34 cellular contexts compared by ENCODE assay signal in genomic region chr1:230469271-230469670, GRCh38. TPM values are rescaled to one million over a fixed set of nuclear protein-coding genes. Genes with fewer than 3 reads are reported as not detected.
A peak's percentile ranks its signal among the peaks of the same experiment; 100 is the strongest.
DNase-seq lines count a peak whose midpoint lies in the region; ATAC-seq, FAIRE-seq and TF ChIP-seq lines count a peak whose summit lies in the region.
"Had no signal": no experiment of that assay in that cellular context is flagged by ENCODE, and none has a peak within 500 bp of the region (broad histone marks: within the 10 kb centered on the region; RNA-seq: fewer than 3 reads in every experiment).

No MANE protein-coding gene starts in this region.

- FAIRE-seq in K562 (lab: Jason Lieb, UNC): no peak
- FAIRE-seq: A549, D721Med had no signal

- H3K36me3 ChIP-seq in HEK293 (ENCODE audit: control insufficient read depth in 2 of 2, insufficient read depth in 1 of 2, low read length in 2 of 2): no peaks in the 10 kb centered on the region; a peak in 1 of 3 replicates
- H3K36me3 ChIP-seq in K562 (ENCODE audit: control insufficient read depth, insufficient read depth, low read length): no peaks in the 10 kb centered on the region
- H3K36me3 ChIP-seq: BE2C; BLaER1; BLaER1 treated with 17β-estradiol and CSF1 and Interleukin-3, amounts not matched to agents 10 nM and 100 nM had no signal

- H3K36me3 Mint-ChIP-seq in activated naive CD4-positive, alpha-beta T cell treated with anti-CD3 and anti-CD28 coated beads, Interleukin-2, amount 50 U/mL, for 24 hours: no peaks in the 10 kb centered on the region
- H3K36me3 Mint-ChIP-seq in activated naive CD4-positive, alpha-beta T cell treated with anti-CD3 and anti-CD28 coated beads, Interleukin-2, amount 10 ng/mL, durations not matched to agents 7 days and 5 days: no peaks in the 10 kb centered on the region
- no peaks in the 10 kb centered on the region for H3K36me3 Mint-ChIP-seq in progenitor cell of endocrine pancreas (ENCODE audit: insufficient read depth)
- H3K36me3 Mint-ChIP-seq: CD14-positive monocyte; CD4-positive, alpha-beta memory T cell; CD4-positive, CD25-positive, alpha-beta regulatory T cell; CD8-positive, alpha-beta memory T cell; CD8-positive, alpha-beta T cell had no signal

- intact Hi-C loops in K562 (cut with micrococcal nuclease): no loop called here

- TF ChIP-seq EP300 in K562 (IDR thresholded peaks at IDR 0.05; ENCODE audit: low read length): no peak

- BruUV-seq in K562 (replicated peaks; lab: Mats Ljungman, UMichigan): no TSS peak

- TF ChIP-seq RAD21 in K562 (CRISPR knock-in tag; conservative IDR thresholded peaks at IDR 0.05 in 1 of 2, IDR thresholded peaks at IDR 0.05 in 1 of 2): no peak

- no peak overlapping the region for H3K4me2 ChIP-seq in K562 (ENCODE audit: insufficient read depth, low read length)
- H3K4me2 ChIP-seq: A549; BLaER1; BLaER1 treated with 17β-estradiol and CSF1 and Interleukin-3, amounts not matched to agents 10 nM and 100 nM had no signal

- H3K9ac ChIP-seq in K562 (ENCODE audit: insufficient read depth in 1 of 2, low read depth in 2 of 2, low read length in 2 of 2): no peak overlapping the region
- H3K9ac ChIP-seq: BLaER1; BLaER1 treated with 17β-estradiol and CSF1 and Interleukin-3, amounts not matched to agents 10 nM and 100 nM had no signal

- H3K4me1 Mint-ChIP-seq in activated naive CD4-positive, alpha-beta T cell treated with anti-CD3 and anti-CD28 coated beads, Interleukin-2, amount 50 U/mL, for 24 hours: no peaks in the 10 kb centered on the region
- H3K4me1 Mint-ChIP-seq in activated naive CD4-positive, alpha-beta T cell treated with anti-CD3 and anti-CD28 coated beads, Interleukin-2, amount 10 ng/mL, durations not matched to agents 7 days and 5 days: no peaks in the 10 kb centered on the region
- peaks cover 6% of the 10 kb centered on the region for H3K4me1 Mint-ChIP-seq in progenitor cell of endocrine pancreas (ENCODE audit: low read depth)
- H3K4me1 Mint-ChIP-seq: B cell; CD14-positive monocyte; CD4-positive, alpha-beta memory T cell; CD4-positive, CD25-positive, alpha-beta regulatory T cell; CD8-positive, alpha-beta memory T cell had no signal

- no peak overlapping the region for H3K4me3 Mint-ChIP-seq in activated naive CD4-positive, alpha-beta T cell treated with anti-CD3 and anti-CD28 coated beads, Interleukin-2, amount 50 U/mL, for 24 hours
- no peak overlapping the region for H3K4me3 Mint-ChIP-seq in activated naive CD4-positive, alpha-beta T cell treated with anti-CD3 and anti-CD28 coated beads, Interleukin-2, amount 10 ng/mL, durations not matched to agents 7 days and 5 days
- H3K4me3 Mint-ChIP-seq in progenitor cell of endocrine pancreas (ENCODE audit: low read depth): no peak overlapping the region
- H3K4me3 Mint-ChIP-seq: B cell; CD14-positive monocyte; CD4-positive, alpha-beta memory T cell; CD4-positive, alpha-beta T cell; CD8-positive, alpha-beta memory T cell; CD8-positive, alpha-beta T cell had no signal

- H3K9me3 Mint-ChIP-seq in activated naive CD4-positive, alpha-beta T cell treated with anti-CD3 and anti-CD28 coated beads, Interleukin-2, amount 50 U/mL, for 24 hours: peaks cover 14% of the 10 kb centered on the region
- H3K9me3 Mint-ChIP-seq in activated naive CD4-positive, alpha-beta T cell treated with anti-CD3 and anti-CD28 coated beads, Interleukin-2, amount 10 ng/mL, durations not matched to agents 7 days and 5 days: peaks cover 4% of the 10 kb centered on the region
- peaks cover 28% of the 10 kb centered on the region for H3K9me3 Mint-ChIP-seq in progenitor cell of endocrine pancreas (ENCODE audit: low read depth)
- H3K9me3 Mint-ChIP-seq: CD8-positive, alpha-beta T cell had no signal

- no peak for TF ChIP-seq POLR2A in K562 (conservative IDR thresholded peaks at IDR 0.05)

- H3K9me1 ChIP-seq in K562 (ENCODE audit: control insufficient read depth, insufficient read depth, low read length): no peaks in the 10 kb centered on the region

- no peak overlapping the region for H3K4me3 ChIP-seq in HEK293 (ENCODE audit: low read depth, low read length)
- no peak overlapping the region for H3K4me3 ChIP-seq in K562
- H3K4me3 ChIP-seq: A549; BLaER1; BLaER1 treated with 17β-estradiol and CSF1 and Interleukin-3, amounts not matched to agents 10 nM and 100 nM had no signal

- no peak overlapping the region for H2AFZ ChIP-seq in K562 (ENCODE audit: low read depth, low read length)

- H3K4me1 ChIP-seq in HEK293 (ENCODE audit: control insufficient read depth, insufficient read depth, low read length) (no peaks in the 10 kb centered on the region), K562 (replicated peaks in 1 of 2; ENCODE audit: control insufficient read depth in 2 of 2, insufficient read depth in 2 of 2, low read length in 2 of 2) (no peaks in the 10 kb centered on the region)
- H3K4me1 ChIP-seq: A549, BE2C, BLaER1, Caco-2 had no signal

- H3K27me3 ChIP-seq in K562 (ENCODE audit: control insufficient read depth in 2 of 2, insufficient read depth in 2 of 2, low read length in 2 of 2): no peaks in the 10 kb centered on the region
- H3K27me3 ChIP-seq: BE2C; BLaER1; BLaER1 treated with 17β-estradiol and CSF1 and Interleukin-3, amounts not matched to agents 10 nM and 100 nM had no signal

- TF ChIP-seq CTCF in HEK293 (tag by site-specific recombination; IDR thresholded peaks at IDR 0.05): no peak
- no peak for TF ChIP-seq CTCF in K562 (IDR thresholded peaks at IDR 0.05 in 2 of 3, conservative IDR thresholded peaks at IDR 0.05 in 1 of 3; ENCODE audit: insufficient read depth in 2 of 3, low read depth in 1 of 3, low read length in 3 of 3)
- TF ChIP-seq CTCF in progenitor cell of endocrine pancreas (IDR thresholded peaks at IDR 0.05; ENCODE audit: unreplicated experiment): no peak

- in situ Hi-C loops in K562 (cut with MboI): no loop called here

- H3K27me3 Mint-ChIP-seq in activated naive CD4-positive, alpha-beta T cell treated with anti-CD3 and anti-CD28 coated beads, Interleukin-2, amount 50 U/mL, for 24 hours: peaks cover 15% of the 10 kb centered on the region
- H3K27me3 Mint-ChIP-seq in activated naive CD4-positive, alpha-beta T cell treated with anti-CD3 and anti-CD28 coated beads, Interleukin-2, amount 10 ng/mL, durations not matched to agents 7 days and 5 days: peaks cover 9% of the 10 kb centered on the region
- H3K27me3 Mint-ChIP-seq in progenitor cell of endocrine pancreas: no peaks in the 10 kb centered on the region

- ATAC-seq in K562: no peak
- ATAC-seq: A549; CD8-positive, alpha-beta T cell had no signal

- DNase-seq in activated naive CD4-positive, alpha-beta T cell treated with anti-CD3 and anti-CD28 coated beads, Interleukin-2, amount 10 ng/mL, durations not matched to agents 7 days and 5 days: no peak
- no peak for DNase-seq in K562 (ENCODE audit: extremely low read depth in 1 of 4, low spot score in 3 of 4)
- DNase-seq in NOMO-1 treated with DMSO at 0.1 percent for 48 hours (lab: John Stamatoyannopoulos, UW; ENCODE audit: unreplicated experiment): no peak
- no peak for DNase-seq in progenitor cell of endocrine pancreas (ENCODE audit: low spot score, unreplicated experiment)
- DNase-seq: 8988T; ACHN; AML-193; BE2C; C1 segment of cervical spinal cord; Caco-2; Calu3; CD4-positive, alpha-beta memory T cell; CD4-positive, alpha-beta T cell; CD4-positive, CD25-positive, alpha-beta regulatory T cell; CD8-positive, alpha-beta memory T cell; CD8-positive, alpha-beta T cell; COR-L47; DMS 273 treated with DMSO at 0.1 percent for 48 hours; DMS153; DMS53; DMS79; DMS79 treated with DMSO at 0.1 percent for 48 hours; DND-41; EL had no signal

- H3K27ac ChIP-seq in HEK293 (ENCODE audit: extremely low read depth, low read depth, low read length) (no peak overlapping the region), K562 (ENCODE audit: extremely low read depth, low read depth, low read length) (no peak overlapping the region)
- H3K27ac ChIP-seq: 22Rv1; A549; BLaER1; BLaER1 treated with 17β-estradiol and CSF1 and Interleukin-3, amounts not matched to agents 10 nM and 100 nM; C4-2B had no signal

- no peaks in the 10 kb centered on the region for H3K79me2 ChIP-seq in K562 (ENCODE audit: control insufficient read depth, insufficient read depth, low read length)

- H3K9me3 ChIP-seq in HEK293 (ENCODE audit: control insufficient read depth, insufficient read depth, low read depth, low read length) (no peaks in the 10 kb centered on the region), K562 (replicated peaks; ENCODE audit: control insufficient read depth, insufficient read depth, low read depth, low read length) (no peaks in the 10 kb centered on the region)
- H3K9me3 ChIP-seq: BE2C, Caco-2 had no signal

- H3K27ac Mint-ChIP-seq in activated naive CD4-positive, alpha-beta T cell treated with anti-CD3 and anti-CD28 coated beads, Interleukin-2, amount 50 U/mL, for 24 hours: peak overlapping the region; percentile 14
- no peak overlapping the region for H3K27ac Mint-ChIP-seq in activated naive CD4-positive, alpha-beta T cell treated with anti-CD3 and anti-CD28 coated beads, Interleukin-2, amount 10 ng/mL, durations not matched to agents 7 days and 5 days
- no peak overlapping the region for H3K27ac Mint-ChIP-seq in progenitor cell of endocrine pancreas
- H3K27ac Mint-ChIP-seq: B cell; CD4-positive, alpha-beta memory T cell; CD4-positive, alpha-beta T cell; CD4-positive, CD25-positive, alpha-beta regulatory T cell; CD8-positive, alpha-beta memory T cell; CD8-positive, alpha-beta T cell had no signal

- POLR2A ChIA-PET in HEK293 (lab: Yijun Ruan, JAX) (no interaction called here), K562 (lab: Yijun Ruan, JAX) (no interaction called here)

- H4K20me1 ChIP-seq in K562 (replicated peaks; ENCODE audit: control insufficient read depth, insufficient read depth, low read length): no peaks in the 10 kb centered on the region
- H4K20me1 ChIP-seq: BLaER1; BLaER1 treated with 17β-estradiol and CSF1 and Interleukin-3, amounts not matched to agents 10 nM and 100 nM had no signal

- CTCF ChIA-PET in activated naive CD4-positive, alpha-beta T cell treated with anti-CD3 and anti-CD28 coated beads, Interleukin-2, amount 10 ng/mL, durations not matched to agents 7 days and 5 days (lab: Charles Lee): no interaction called here
- CTCF ChIA-PET in HEK293 (lab: Yijun Ruan, JAX): no interaction called here
- CTCF ChIA-PET in K562 (lab: Yijun Ruan, JAX; ENCODE audit: low intra/inter-chr PET ratio): no interaction called here

RNA-seq across cellular contexts. Expression of gene PGBD5, which starts 43.1 kb away (rescaled TPM):
- 0.05 TPM in 1 of 2 replicates, not detected in the other for total RNA-seq in K562 (2011; cell fraction: chromatin; rRNA removed; ENCODE audit: low replicate concordance)
- 0.13 TPM in 1 of 2 replicates, not detected in the other for total RNA-seq in K562 (2011; cell fraction: nucleolus; rRNA removed)
- 0.07 TPM in 1 of 2 replicates, not detected in the other for total RNA-seq in K562 (2011; cell fraction: nucleoplasm; rRNA removed)
- total RNA-seq in K562 (2014; rRNA removed) (under 0.01 and 0.08 TPM in 2 replicates), K562 (2014; rRNA removed; fragmentation: Illumina TruSeq; extraction: Trizol) (0.07 and 0.10 TPM in 2 replicates), K562 (2015; rRNA removed; fragmentation: Illumina TruSeq; extraction: Trizol) (0.04 and 0.40 TPM in 2 replicates), K562 (2021) (0.20 and 0.31 TPM in 2 replicates), progenitor cell of endocrine pancreas (12.6 and 16.2 TPM in 2 replicates)
- polyA plus RNA-seq in K562 (2011; rRNA removed) (0.06 and 0.08 TPM in 2 replicates), K562 (2014; fragmentation: Illumina TruSeq; extraction: Trizol) (0.04 and 0.13 TPM in 2 replicates), K562 (2014; fragmentation: Nextera tagmentation; extraction: Ambion mirVana) (not detected), K562 (2014; rRNA removed) (0.31 TPM in 1 of 2 replicates, not detected in the other)
- polyA plus RNA-seq in K562 (2011; cell fraction: cytosol; rRNA removed): 0.06 and 0.16 TPM in 2 replicates
- 0.04 and 0.20 TPM in 2 replicates for polyA plus RNA-seq in K562 (2011; cell fraction: nucleus; rRNA removed)
- polyA plus RNA-seq in K562 (2012): 0.18 and 0.20 TPM in 2 replicates
- 0.03 and 0.11 TPM in 2 replicates for polyA minus RNA-seq in K562 (2011; rRNA and poly(A)+ RNA removed)
- polyA minus RNA-seq in K562 (2011; cell fraction: cytosol; rRNA and poly(A)+ RNA removed): not detected in 2 replicates
- under 0.01 and 0.13 TPM in 2 replicates for polyA minus RNA-seq in K562 (2011; cell fraction: nucleus; rRNA and poly(A)+ RNA removed)
- total RNA-seq: B cell; CD4-positive, alpha-beta memory T cell; CD4-positive, alpha-beta T cell; CD4-positive, CD25-positive, alpha-beta regulatory T cell; CD8-positive, alpha-beta memory T cell; CD8-positive, alpha-beta T cell had no signal
- polyA plus RNA-seq: CD14-positive monocyte; CD4-positive, alpha-beta memory T cell; CD4-positive, CD25-positive, alpha-beta regulatory T cell; CD8-positive, alpha-beta memory T cell had no signal
